ENCODE assay signal across 8 cellular contexts in genomic region chr19:1171755-1172352, GRCh38. TPM values are rescaled to one million over a fixed set of nuclear protein-coding genes. Genes with fewer than 3 reads are reported as not detected.
A peak's percentile ranks its signal among the peaks of the same experiment; 100 is the strongest.
DNase-seq lines count a peak whose midpoint lies in the region; TF ChIP-seq lines count a peak whose summit lies in the region.

No MANE protein-coding gene starts in this region.

- no peaks in the 10 kb centered on the region for H3K27me3 ChIP-seq in H9 (ENCODE audit: insufficient read depth, low read length)

- no peak overlapping the region for H3T11ph ChIP-seq in H9 (ENCODE audit: low read length)

- H2AFZ ChIP-seq in H9 (ENCODE audit: low read length) = no peak overlapping the region

- no peak overlapping the region for H3K4me2 ChIP-seq in H9 (ENCODE audit: insufficient read depth, insufficient read length, low read length)

- no peaks in the 10 kb centered on the region for H3K4me1 ChIP-seq in H9 (ENCODE audit: insufficient read depth, low read length)

- peaks cover 8% of the 10 kb centered on the region for H3K23me2 ChIP-seq in H9 (ENCODE audit: insufficient read length, low read depth, low read length, poor library complexity, severe bottlenecking)

- in situ Hi-C loops in SK-MEL-5 (cut with HindIII; ENCODE audit: low pct_unique_long_range_greater_than_20kb, low sequenced_read_pairs) = no loop called here

- no peak overlapping the region for H2BK12ac ChIP-seq in H9 (ENCODE audit: insufficient read length, low read depth, low read length)

- peak overlapping the region in 2 of 3 experiments; percentile 64 to 87; a peak in 3 of 7 replicates for H3K27ac Mint-ChIP-seq in H9

- H4K91ac ChIP-seq in H9 (ENCODE audit: insufficient read length, low read depth, low read length) = no peak overlapping the region

- H3K9me3 Mint-ChIP-seq in H9 = no peaks in the 10 kb centered on the region

- H3K56ac ChIP-seq in H9 (ENCODE audit: insufficient read length, low read depth, low read length) = no peak overlapping the region

- H3K36me3 Mint-ChIP-seq in H9 (ENCODE audit: insufficient read depth in 1 of 3, low read depth in 3 of 3) = peaks cover 0 to 8% (median 7%) of the 10 kb centered on the region in 3 experiments

- H3K4me3 ChIP-seq in fibroblast of the aortic adventitia (ENCODE audit: low read depth, low read length) (peak overlapping the region; percentile 93), skeletal muscle cell (ENCODE audit: low read depth, low read length) (peak overlapping the region; percentile 80)

- H4K20me1 ChIP-seq in H9 (ENCODE audit: control insufficient read depth, insufficient read depth, insufficient read length) = peaks cover 5% of the 10 kb centered on the region

- peaks cover 24 to 32% of the 10 kb centered on the region in 2 experiments for H3K4me1 Mint-ChIP-seq in H9

- no peak overlapping the region for H2BK15ac ChIP-seq in H9 (ENCODE audit: low read depth, low read length)

- H3K14ac ChIP-seq in H9 (ENCODE audit: insufficient read depth, low read length) = no peak overlapping the region

- TF ChIP-seq CTCF in H9 (conservative IDR thresholded peaks at IDR 0.05) = no peak
- TF ChIP-seq CTCF in fibroblast of the aortic adventitia (IDR thresholded peaks at IDR 0.05; ENCODE audit: insufficient read depth, low read length) = no peak

- H3K9me3 ChIP-seq in H9 (ENCODE audit: control insufficient read depth, low read depth, low read length) = no peaks in the 10 kb centered on the region

- no peak overlapping the region for H3K23ac ChIP-seq in H9 (ENCODE audit: insufficient read length, low read depth, low read length)

- no peak overlapping the region for H4K8ac ChIP-seq in H9 (replicated peaks; ENCODE audit: insufficient read length, low read depth, low read length)

- H3K4me3 Mint-ChIP-seq in H9 = peak overlapping the region; percentile 91 to 96

- no peak overlapping the region for H3K27ac ChIP-seq in H9 (ENCODE audit: insufficient read length, low read depth, low read length)

- no peak overlapping the region for H3K9ac ChIP-seq in H9 (ENCODE audit: extremely low read depth, insufficient read length, low read length)

- no CpG with 5 or more reads among the region's 15 CpGs for WGBS in H9 (ENCODE audit: extremely low coverage, insufficient read length, low lambda C conversion rate)

- H4K5ac ChIP-seq in H9 (ENCODE audit: insufficient read length, low read depth, low read length) = no peak overlapping the region

- no peak overlapping the region for H2BK120ac ChIP-seq in H9 (ENCODE audit: low read depth, low read length, poor library complexity, severe bottlenecking)

- H3K4ac ChIP-seq in H9 (ENCODE audit: low read depth, low read length) = no peak overlapping the region

- H3K79me1 ChIP-seq in H9 (ENCODE audit: insufficient read depth, low read depth, low read length, poor library complexity, severe bottlenecking) = no peaks in the 10 kb centered on the region

- no peak overlapping the region for H2AK5ac ChIP-seq in H9 (ENCODE audit: insufficient read length, low read length)

- no peaks in the 10 kb centered on the region for H3K27me3 Mint-ChIP-seq in H9 (ENCODE audit: low read depth)

- H2BK20ac ChIP-seq in H9 (ENCODE audit: low read depth, low read length, poor library complexity, severe bottlenecking) = no peak overlapping the region

- H3K79me2 ChIP-seq in H9 (ENCODE audit: insufficient read depth, low read length) = peaks cover 12% of the 10 kb centered on the region; the same call in 1 of the 2 replicates

- no peak for DNase-seq in H9
- DNase-seq in SK-MEL-5 (ENCODE audit: low read depth, low spot score) = peak; percentile 8
- DNase-seq in fibroblast of the aortic adventitia (ENCODE audit: low read depth) = peak; percentile 33
- DNase-seq in skeletal muscle cell (ENCODE audit: low read depth) = no peak
- DNase-seq in NCI-H774 (lab: John Stamatoyannopoulos, UW) = no peak
- no peak for DNase-seq in NCI-H1436 treated with DMSO at 0.1 percent for 48 hours (lab: John Stamatoyannopoulos, UW)
- no peak for DNase-seq in stimulated activated CD4-positive, alpha-beta T cell treated with anti-CD3 and anti-CD28 coated beads, Interleukin-4, amount 100 ng/mL, for 24 hours
- DNase-seq in mucosa of gallbladder (ENCODE audit: low spot score) = no peak

- H3K18ac ChIP-seq in H9 (ENCODE audit: insufficient read length, low read depth, low read length) = no peak overlapping the region

- no peak overlapping the region for H2BK5ac ChIP-seq in H9 (ENCODE audit: insufficient read length, low read length)

RNA-seq across cellular contexts. Expression of gene SBNO2, which starts 2.2 kb away (rescaled TPM):
- 41.3 and 46.3 TPM in 2 replicates for total RNA-seq in H9 (2021)
- 18.8 and 21.1 TPM in 2 replicates for total RNA-seq in SK-MEL-5 (2014; rRNA removed; shearing (Covaris generic))
- polyA plus RNA-seq in SK-MEL-5 (2015; cell fraction: cytosol; rRNA removed) = 57.0 and 67.3 TPM in 2 replicates
- 97.6 and 133 TPM in 2 replicates for polyA plus RNA-seq in SK-MEL-5 (2015; cell fraction: nucleus; rRNA removed)
- 18.5 and 41.2 TPM in 2 replicates for total RNA-seq in fibroblast of the aortic adventitia (ENCODE audit: low replicate concordance)
- total RNA-seq in mucosa of gallbladder = 64.1 TPM

RNA-seq across cellular contexts. Expression of gene STK11, which starts 33.7 kb away (rescaled TPM):
- total RNA-seq in H9 (2021) (74.3 and 75.5 TPM in 2 replicates), fibroblast of the aortic adventitia (ENCODE audit: low replicate concordance) (54.1 and 84.1 TPM in 2 replicates), mucosa of gallbladder (72.2 TPM)
- total RNA-seq in SK-MEL-5 (2014; rRNA removed; shearing (Covaris generic)) = 44.2 and 47.8 TPM in 2 replicates
- polyA plus RNA-seq in SK-MEL-5 (2015; cell fraction: cytosol; rRNA removed) = 48.7 and 50.4 TPM in 2 replicates
- polyA plus RNA-seq in SK-MEL-5 (2015; cell fraction: nucleus; rRNA removed) = 149 and 177 TPM in 2 replicates

Comparison
In these comparisons a context has a peak if more than half of its experiments do, and no peak if none do; other contexts are left out.
1. DNase-seq: peak in SK-MEL-5 (single experiment) and fibroblast of the aortic adventitia (single experiment); none in H9 (single experiment), skeletal muscle cell (single experiment), NCI-H774 (single experiment), NCI-H1436 treated with DMSO at 0.1 percent for 48 hours (single experiment), stimulated activated CD4-positive, alpha-beta T cell treated with anti-CD3 and anti-CD28 coated beads, Interleukin-4, amount 100 ng/mL, for 24 hours (single experiment) and mucosa of gallbladder (single experiment).